1 cellular context compared by ENCODE assay signal in genomic region chr7:158704524-158705233, GRCh38.
A peak's percentile ranks its signal among the peaks of the same experiment; 100 is the strongest.
TF ChIP-seq lines count a peak whose summit lies in the region.

A gene with protein sequence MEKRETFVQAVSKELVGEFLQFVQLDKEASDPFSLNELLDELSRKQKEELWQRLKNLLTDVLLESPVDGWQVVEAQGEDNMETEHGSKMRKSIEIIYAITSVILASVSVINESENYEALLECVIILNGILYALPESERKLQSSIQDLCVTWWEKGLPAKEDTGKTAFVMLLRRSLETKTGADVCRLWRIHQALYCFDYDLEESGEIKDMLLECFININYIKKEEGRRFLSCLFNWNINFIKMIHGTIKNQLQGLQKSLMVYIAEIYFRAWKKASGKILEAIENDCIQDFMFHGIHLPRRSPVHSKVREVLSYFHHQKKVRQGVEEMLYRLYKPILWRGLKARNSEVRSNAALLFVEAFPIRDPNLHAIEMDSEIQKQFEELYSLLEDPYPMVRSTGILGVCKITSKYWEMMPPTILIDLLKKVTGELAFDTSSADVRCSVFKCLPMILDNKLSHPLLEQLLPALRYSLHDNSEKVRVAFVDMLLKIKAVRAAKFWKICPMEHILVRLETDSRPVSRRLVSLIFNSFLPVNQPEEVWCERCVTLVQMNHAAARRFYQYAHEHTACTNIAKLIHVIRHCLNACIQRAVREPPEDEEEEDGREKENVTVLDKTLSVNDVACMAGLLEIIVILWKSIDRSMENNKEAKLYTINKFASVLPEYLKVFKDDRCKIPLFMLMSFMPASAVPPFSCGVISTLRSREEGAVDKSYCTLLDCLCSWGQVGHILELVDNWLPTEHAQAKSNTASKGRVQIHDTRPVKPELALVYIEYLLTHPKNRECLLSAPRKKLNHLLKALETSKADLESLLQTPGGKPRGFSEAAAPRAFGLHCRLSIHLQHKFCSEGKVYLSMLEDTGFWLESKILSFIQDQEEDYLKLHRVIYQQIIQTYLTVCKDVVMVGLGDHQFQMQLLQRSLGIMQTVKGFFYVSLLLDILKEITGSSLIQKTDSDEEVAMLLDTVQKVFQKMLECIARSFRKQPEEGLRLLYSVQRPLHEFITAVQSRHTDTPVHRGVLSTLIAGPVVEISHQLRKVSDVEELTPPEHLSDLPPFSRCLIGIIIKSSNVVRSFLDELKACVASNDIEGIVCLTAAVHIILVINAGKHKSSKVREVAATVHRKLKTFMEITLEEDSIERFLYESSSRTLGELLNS (minus strand): TSS chr7:158704804. CDS start chr7:158701899, 2,905 bp downstream.

TF ChIP-seq in HepG2, 621 proteins besides CTCF, POLR2A, EP300 and RAD21 (continued from another document and continues in another):
- TF ChIP-seq, protein P1, sequence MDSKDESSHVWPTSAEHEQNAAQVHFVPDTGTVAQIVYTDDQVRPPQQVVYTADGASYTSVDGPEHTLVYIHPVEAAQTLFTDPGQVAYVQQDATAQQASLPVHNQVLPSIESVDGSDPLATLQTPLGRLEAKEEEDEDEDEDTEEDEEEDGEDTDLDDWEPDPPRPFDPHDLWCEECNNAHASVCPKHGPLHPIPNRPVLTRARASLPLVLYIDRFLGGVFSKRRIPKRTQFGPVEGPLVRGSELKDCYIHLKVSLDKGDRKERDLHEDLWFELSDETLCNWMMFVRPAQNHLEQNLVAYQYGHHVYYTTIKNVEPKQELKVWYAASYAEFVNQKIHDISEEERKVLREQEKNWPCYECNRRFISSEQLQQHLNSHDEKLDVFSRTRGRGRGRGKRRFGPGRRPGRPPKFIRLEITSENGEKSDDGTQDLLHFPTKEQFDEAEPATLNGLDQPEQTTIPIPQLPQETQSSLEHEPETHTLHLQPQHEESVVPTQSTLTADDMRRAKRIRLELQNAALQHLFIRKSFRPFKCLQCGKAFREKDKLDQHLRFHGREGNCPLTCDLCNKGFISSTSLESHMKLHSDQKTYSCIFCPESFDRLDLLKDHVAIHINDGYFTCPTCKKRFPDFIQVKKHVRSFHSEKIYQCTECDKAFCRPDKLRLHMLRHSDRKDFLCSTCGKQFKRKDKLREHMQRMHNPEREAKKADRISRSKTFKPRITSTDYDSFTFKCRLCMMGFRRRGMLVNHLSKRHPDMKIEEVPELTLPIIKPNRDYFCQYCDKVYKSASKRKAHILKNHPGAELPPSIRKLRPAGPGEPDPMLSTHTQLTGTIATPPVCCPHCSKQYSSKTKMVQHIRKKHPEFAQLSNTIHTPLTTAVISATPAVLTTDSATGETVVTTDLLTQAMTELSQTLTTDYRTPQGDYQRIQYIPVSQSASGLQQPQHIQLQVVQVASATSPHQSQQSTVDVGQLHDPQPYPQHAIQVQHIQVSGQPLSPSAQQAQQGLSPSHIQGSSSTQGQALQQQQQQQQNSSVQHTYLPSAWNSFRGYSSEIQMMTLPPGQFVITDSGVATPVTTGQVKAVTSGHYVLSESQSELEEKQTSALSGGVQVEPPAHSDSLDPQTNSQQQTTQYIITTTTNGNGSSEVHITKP (CRISPR knock-in tag; IDR thresholded peaks at IDR 0.05; ENCODE audit: low read depth): 0 out of 2 replicates have a peak, but pooled peaks have one; percentile 56
- TF ChIP-seq DR1 (CRISPR knock-in tag; IDR thresholded peaks at IDR 0.05): peak; percentile 74
- TF ChIP-seq ZNF609 (CRISPR knock-in tag; IDR thresholded peaks at IDR 0.05; ENCODE audit: borderline replicate concordance): 0 out of 2 replicates have a peak, but pooled peaks have one; percentile 5
- TF ChIP-seq FOXP1 (IDR thresholded peaks at IDR 0.05): no peak
- 0 out of 2 replicates have a peak, but pooled peaks have one; percentile 3 for TF ChIP-seq FOXP1 (CRISPR knock-in tag; IDR thresholded peaks at IDR 0.05)
- TF ChIP-seq NONO (IDR thresholded peaks at IDR 0.05): no peak
- peak; percentile 94 for TF ChIP-seq NONO (CRISPR knock-in tag; conservative IDR thresholded peaks at IDR 0.05)
- peak; percentile 89; the same call in 1 of the 2 replicates for TF ChIP-seq ZNF788 (CRISPR knock-in tag; IDR thresholded peaks at IDR 0.05; ENCODE audit: borderline replicate concordance)
- no peak for TF ChIP-seq ZNF513 (CRISPR knock-in tag; conservative IDR thresholded peaks at IDR 0.05)
- TF ChIP-seq KLF6 (CRISPR knock-in tag; IDR thresholded peaks at IDR 0.05): 0 out of 2 replicates have a peak, but pooled peaks have one; percentile 24
- TF ChIP-seq, protein P2, sequence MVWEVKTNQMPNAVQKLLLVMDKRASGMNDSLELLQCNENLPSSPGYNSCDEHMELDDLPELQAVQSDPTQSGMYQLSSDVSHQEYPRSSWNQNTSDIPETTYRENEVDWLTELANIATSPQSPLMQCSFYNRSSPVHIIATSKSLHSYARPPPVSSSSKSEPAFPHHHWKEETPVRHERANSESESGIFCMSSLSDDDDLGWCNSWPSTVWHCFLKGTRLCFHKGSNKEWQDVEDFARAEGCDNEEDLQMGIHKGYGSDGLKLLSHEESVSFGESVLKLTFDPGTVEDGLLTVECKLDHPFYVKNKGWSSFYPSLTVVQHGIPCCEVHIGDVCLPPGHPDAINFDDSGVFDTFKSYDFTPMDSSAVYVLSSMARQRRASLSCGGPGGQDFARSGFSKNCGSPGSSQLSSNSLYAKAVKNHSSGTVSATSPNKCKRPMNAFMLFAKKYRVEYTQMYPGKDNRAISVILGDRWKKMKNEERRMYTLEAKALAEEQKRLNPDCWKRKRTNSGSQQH (CRISPR knock-in tag; IDR thresholded peaks at IDR 0.05; ENCODE audit: low read depth): peak; percentile 73
- peak; percentile 79; the same call in 1 of the 2 replicates for TF ChIP-seq MYPOP (CRISPR knock-in tag; IDR thresholded peaks at IDR 0.05)
- no peak for TF ChIP-seq FOXK2 (IDR thresholded peaks at IDR 0.05)
- TF ChIP-seq ZNF615 (CRISPR knock-in tag; IDR thresholded peaks at IDR 0.05; ENCODE audit: borderline replicate concordance): no peak
- TF ChIP-seq ZFP82 (CRISPR knock-in tag; IDR thresholded peaks at IDR 0.05; ENCODE audit: borderline replicate concordance): peak; percentile 85
- TF ChIP-seq, protein P3, sequence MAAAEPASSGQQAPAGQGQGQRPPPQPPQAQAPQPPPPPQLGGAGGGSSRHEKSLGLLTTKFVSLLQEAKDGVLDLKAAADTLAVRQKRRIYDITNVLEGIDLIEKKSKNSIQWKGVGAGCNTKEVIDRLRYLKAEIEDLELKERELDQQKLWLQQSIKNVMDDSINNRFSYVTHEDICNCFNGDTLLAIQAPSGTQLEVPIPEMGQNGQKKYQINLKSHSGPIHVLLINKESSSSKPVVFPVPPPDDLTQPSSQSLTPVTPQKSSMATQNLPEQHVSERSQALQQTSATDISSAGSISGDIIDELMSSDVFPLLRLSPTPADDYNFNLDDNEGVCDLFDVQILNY (CRISPR knock-in tag; conservative IDR thresholded peaks at IDR 0.05): peak; percentile 97
- TF ChIP-seq, protein P4, sequence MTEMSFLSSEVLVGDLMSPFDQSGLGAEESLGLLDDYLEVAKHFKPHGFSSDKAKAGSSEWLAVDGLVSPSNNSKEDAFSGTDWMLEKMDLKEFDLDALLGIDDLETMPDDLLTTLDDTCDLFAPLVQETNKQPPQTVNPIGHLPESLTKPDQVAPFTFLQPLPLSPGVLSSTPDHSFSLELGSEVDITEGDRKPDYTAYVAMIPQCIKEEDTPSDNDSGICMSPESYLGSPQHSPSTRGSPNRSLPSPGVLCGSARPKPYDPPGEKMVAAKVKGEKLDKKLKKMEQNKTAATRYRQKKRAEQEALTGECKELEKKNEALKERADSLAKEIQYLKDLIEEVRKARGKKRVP (CRISPR knock-in tag; IDR thresholded peaks at IDR 0.05): peak in 1 of 2 experiments; percentile 66; a peak in 2 of 4 replicates
- TF ChIP-seq KDM5A (IDR thresholded peaks at IDR 0.05; ENCODE audit: borderline replicate concordance, low read length): peak; percentile 73
- 0 out of 2 replicates have a peak, but pooled peaks have one; percentile 40 for TF ChIP-seq ZNF672 (CRISPR knock-in tag; IDR thresholded peaks at IDR 0.05)
- peak; percentile 83 for TF ChIP-seq ZC3H13 (CRISPR knock-in tag; IDR thresholded peaks at IDR 0.05)
- TF ChIP-seq, protein P5, sequence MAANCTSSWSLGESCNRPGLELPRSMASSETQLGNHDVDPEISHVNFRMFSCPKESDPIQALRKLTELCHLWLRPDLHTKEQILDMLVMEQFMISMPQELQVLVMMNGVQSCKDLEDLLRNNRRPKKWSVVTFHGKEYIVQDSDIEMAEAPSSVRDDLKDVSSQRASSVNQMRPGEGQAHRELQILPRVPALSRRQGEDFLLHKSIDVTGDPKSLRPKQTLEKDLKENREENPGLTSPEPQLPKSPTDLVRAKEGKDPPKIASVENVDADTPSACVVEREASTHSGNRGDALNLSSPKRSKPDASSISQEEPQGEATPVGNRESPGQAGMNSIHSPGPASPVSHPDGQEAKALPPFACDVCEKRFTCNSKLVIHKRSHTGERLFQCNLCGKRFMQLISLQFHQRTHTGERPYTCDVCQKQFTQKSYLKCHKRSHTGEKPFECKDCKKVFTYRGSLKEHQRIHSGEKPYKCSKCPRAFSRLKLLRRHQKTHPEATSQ (CRISPR knock-in tag; IDR thresholded peaks at IDR 0.05; ENCODE audit: borderline replicate concordance): peak; percentile 86; the same call in 1 of the 2 replicates
- no peak; the same call in 1 of the 2 replicates for TF ChIP-seq ESRRA (CRISPR knock-in tag; IDR thresholded peaks at IDR 0.05; ENCODE audit: low read depth)
- peak; percentile 82; the same call in 1 of the 2 replicates for TF ChIP-seq IRX3 (CRISPR knock-in tag; IDR thresholded peaks at IDR 0.05; ENCODE audit: borderline replicate concordance, low read depth)
